10 cellular contexts compared by ENCODE assay signal in the genomic region with DNA sequence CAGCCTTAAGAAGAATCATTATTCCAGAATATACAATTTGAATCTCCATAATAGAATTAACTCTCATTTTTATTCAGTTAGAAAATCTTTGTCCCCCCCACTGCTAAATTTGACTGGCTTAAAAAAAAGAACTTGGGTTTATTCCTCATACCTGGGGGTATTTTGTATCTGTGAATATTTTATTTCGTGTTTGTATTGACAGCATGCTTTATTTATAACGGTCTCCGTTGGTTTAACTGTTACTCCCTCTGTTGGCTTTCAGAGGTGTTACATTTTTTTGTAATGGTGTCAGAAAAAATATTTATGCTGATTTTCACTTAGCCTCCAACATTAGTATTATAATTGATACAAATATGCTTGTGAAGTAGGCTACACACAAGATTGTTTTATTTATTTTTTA.
DNase-seq lines count a peak whose midpoint lies in the region; ATAC-seq, FAIRE-seq and TF ChIP-seq lines count a peak whose summit lies in the region.
"Had no signal": no experiment of that assay in that cellular context is flagged by ENCODE, and none has a peak within 500 bp of the region (broad histone marks: within the 10 kb centered on the region; RNA-seq: fewer than 3 reads in every experiment).

No MANE protein-coding gene starts in this region.

- peak in 2 of 5 donors; percentile 32 to 33 for DNase-seq in CD8-positive, alpha-beta memory T cell
- DNase-seq in HPDE6-E6E7 (ENCODE audit: extremely low spot score) (peak; percentile 19), astrocyte (ENCODE audit: low read depth) (no peak), lung microvascular endothelial cell (ENCODE audit: low read depth in 2 of 2) (peak; percentile 37 to 44), T-helper 9 cell (no peak), DMS153 treated with DMSO at 0.1 percent for 48 hours (lab: John Stamatoyannopoulos, UW; ENCODE audit: unreplicated experiment) (no peak)
- DNase-seq: activated CD4-positive, alpha-beta T cell treated with anti-CD3 and anti-CD28 coated beads, Interleukin-2, amount 50 U/mL, for 4 hours; midbrain had no signal

- CTCF ChIA-PET in CD8-positive, alpha-beta memory T cell (lab: Charles Lee): interaction anchor here (0.8 to 2.3 kb wide), 3 partner anchors 40 to 65 kb away, joined by 3 to 21 read pairs (median 6); a partner anchor contains a TSS

- no peaks in the 10 kb centered on the region for H3K9me3 ChIP-seq in CD8-positive, alpha-beta memory T cell (ENCODE audit: low read length)
- no peaks in the 10 kb centered on the region for H3K9me3 ChIP-seq in astrocyte (ENCODE audit: insufficient read depth, low read depth, low read length)

- no peak overlapping the region for H3K9ac ChIP-seq in astrocyte (ENCODE audit: low read length)

- peaks cover 72 to 95% (median 90%) of the 10 kb centered on the region in 3 donors for H3K4me1 Mint-ChIP-seq in CD8-positive, alpha-beta memory T cell
- H3K4me1 Mint-ChIP-seq in astrocyte (ENCODE audit: low read depth, unreplicated experiment): peaks cover 10% of the 10 kb centered on the region

- peaks cover 81% of the 10 kb centered on the region for H4K20me1 ChIP-seq in astrocyte (ENCODE audit: insufficient read depth, low read length)

- peaks cover 5% of the 10 kb centered on the region for H3K36me3 ChIP-seq in CD8-positive, alpha-beta memory T cell (ENCODE audit: insufficient read depth, low read length)
- H3K36me3 ChIP-seq in astrocyte (ENCODE audit: insufficient read depth, low read length): no peaks in the 10 kb centered on the region

- no peaks in the 10 kb centered on the region for H3K9me3 Mint-ChIP-seq in CD8-positive, alpha-beta memory T cell
- H3K9me3 Mint-ChIP-seq in astrocyte (ENCODE audit: unreplicated experiment): no peaks in the 10 kb centered on the region

- H3K4me3 Mint-ChIP-seq in CD8-positive, alpha-beta memory T cell: peak overlapping the region in 4 of 7 donors; percentile 7 to 68 (median 25)
- no peak overlapping the region for H3K4me3 Mint-ChIP-seq in astrocyte (ENCODE audit: unreplicated experiment)

- POLR2A ChIA-PET in CD8-positive, alpha-beta memory T cell (lab: Charles Lee): no interaction called here

- H2AFZ ChIP-seq in astrocyte (ENCODE audit: low read depth, low read length): no peak overlapping the region

- H3K27ac Mint-ChIP-seq in CD8-positive, alpha-beta memory T cell: peak overlapping the region in 4 of 8 donors; percentile 37 to 64 (median 55)
- H3K27ac Mint-ChIP-seq in astrocyte (ENCODE audit: unreplicated experiment): no peak overlapping the region

- peaks cover 4 to 33% (median 14%) of the 10 kb centered on the region in 3 donors for H3K36me3 Mint-ChIP-seq in CD8-positive, alpha-beta memory T cell
- H3K36me3 Mint-ChIP-seq in astrocyte (ENCODE audit: low read depth, unreplicated experiment): peaks cover 10% of the 10 kb centered on the region

- no peaks in the 10 kb centered on the region for H3K27me3 ChIP-seq in CD8-positive, alpha-beta memory T cell (ENCODE audit: insufficient read depth, low read length, poor library complexity, severe bottlenecking)
- H3K27me3 ChIP-seq in astrocyte (ENCODE audit: insufficient read depth, low read length): no peaks in the 10 kb centered on the region

- H3K27ac ChIP-seq in CD8-positive, alpha-beta memory T cell (ENCODE audit: low read depth, low read length): no peak overlapping the region
- no peak overlapping the region for H3K27ac ChIP-seq in astrocyte (ENCODE audit: low read depth, low read length)

- peaks cover 0 to 2% of the 10 kb centered on the region in 2 donors for H3K27me3 Mint-ChIP-seq in CD8-positive, alpha-beta memory T cell
- no peaks in the 10 kb centered on the region for H3K27me3 Mint-ChIP-seq in astrocyte (ENCODE audit: low read depth, unreplicated experiment)

- H3K4me2 ChIP-seq in astrocyte (ENCODE audit: low read length): no peak overlapping the region

- H3K79me2 ChIP-seq in astrocyte (ENCODE audit: insufficient read depth, low read length): peaks cover 81% of the 10 kb centered on the region

- TF ChIP-seq CTCF in astrocyte (IDR thresholded peaks at IDR 0.05; ENCODE audit: insufficient read depth, low read depth, low read length): peak; percentile 20

- no peak for ATAC-seq in HG02798 (IDR thresholded peaks at IDR 0.05; ENCODE audit: poor library complexity, unreplicated experiment)
- no peak for ATAC-seq in HG03135 (IDR thresholded peaks at IDR 0.05; ENCODE audit: unreplicated experiment)

- FAIRE-seq in astrocyte (lab: Jason Lieb, UNC): no peak

- no peak overlapping the region for H3K4me3 ChIP-seq in CD8-positive, alpha-beta memory T cell (ENCODE audit: low read length)
- no peak overlapping the region for H3K4me3 ChIP-seq in astrocyte (ENCODE audit: insufficient read depth, low read depth, low read length)

- peaks cover 25% of the 10 kb centered on the region for H3K4me1 ChIP-seq in CD8-positive, alpha-beta memory T cell (ENCODE audit: insufficient read depth, low read length)
- peaks cover 9% of the 10 kb centered on the region for H3K4me1 ChIP-seq in astrocyte (ENCODE audit: insufficient read depth, low read length)

Comparison
In these comparisons a context has a peak if more than half of its experiments do, and no peak if none do; other contexts are left out.
1. DNase-seq: peak in HPDE6-E6E7 (single experiment) and lung microvascular endothelial cell (2 of 2); none in astrocyte (single experiment), T-helper 9 cell (single experiment) and DMS153 treated with DMSO at 0.1 percent for 48 hours (single experiment).